ENCODE assay signal across 8 cellular contexts in genomic region chr10:30437039-30437781, GRCh38. TPM values are rescaled to one million over a fixed set of nuclear protein-coding genes. Genes with fewer than 3 reads are reported as not detected.
A peak's percentile ranks its signal among the peaks of the same experiment; 100 is the strongest.
DNase-seq lines count a peak whose midpoint lies in the region; ATAC-seq, FAIRE-seq and TF ChIP-seq lines count a peak whose summit lies in the region.

No MANE protein-coding gene starts in this region.

- H3K27me3 ChIP-seq in HL-60 (ENCODE audit: insufficient read depth, poor library complexity, severe bottlenecking): no peaks in the 10 kb centered on the region
- no peaks in the 10 kb centered on the region for H3K27me3 ChIP-seq in keratinocyte (ENCODE audit: control insufficient read depth, extremely low read depth, insufficient read depth, low read length)
- H3K27me3 ChIP-seq in stomach smooth muscle (ENCODE audit: control insufficient read depth in 1 of 2, insufficient read depth in 2 of 2, low read length in 2 of 2): no peaks in the 10 kb centered on the region

- peaks cover 36% of the 10 kb centered on the region for H3K4me1 Mint-ChIP-seq in activated T-helper 17 cell treated with anti-CD3 and anti-CD28 coated beads, Interleukin-2, amount 50 U/mL, for 72 hours

- peak; percentile 48 for ATAC-seq in activated T-helper 17 cell treated with anti-CD3 and anti-CD28 coated beads, Interleukin-2, amount 50 U/mL, for 72 hours (replicated peaks)
- no peak for ATAC-seq in HG03095 (IDR thresholded peaks at IDR 0.05; ENCODE audit: unreplicated experiment)
- ATAC-seq in GM18870 (IDR thresholded peaks at IDR 0.05; ENCODE audit: unreplicated experiment): no peak

- DNase-seq in HL-60 (ENCODE audit: low read depth in 1 of 2, low spot score in 1 of 2) (peak in 1 of 2 experiments; percentile 17), keratinocyte (ENCODE audit: low read depth, low spot score) (no peak), SKM-1 (lab: John Stamatoyannopoulos, UW; ENCODE audit: unreplicated experiment) (no peak)

- H3K27me3 Mint-ChIP-seq in activated T-helper 17 cell treated with anti-CD3 and anti-CD28 coated beads, Interleukin-2, amount 50 U/mL, for 72 hours: no peaks in the 10 kb centered on the region

- H3K9me3 ChIP-seq in keratinocyte (ENCODE audit: control insufficient read depth, low read depth, low read length): no peaks in the 10 kb centered on the region
- H3K9me3 ChIP-seq in stomach smooth muscle (ENCODE audit: control insufficient read depth in 2 of 2, low read length in 2 of 2): no peaks in the 10 kb centered on the region

- no peak overlapping the region for H2AFZ ChIP-seq in keratinocyte (ENCODE audit: control insufficient read depth, low read length)

- H3K4me1 ChIP-seq in keratinocyte (ENCODE audit: control insufficient read depth, extremely low read depth, insufficient read depth, low read length) (peaks cover 33% of the 10 kb centered on the region), stomach smooth muscle (ENCODE audit: control insufficient read depth, insufficient read depth, low read length) (peaks cover 34% of the 10 kb centered on the region)

- H3K27ac ChIP-seq in C4-2B: peak overlapping the region; percentile 39; the same call in 1 of the 2 replicates
- peak overlapping the region; percentile 93 for H3K27ac ChIP-seq in HL-60 (replicated peaks)
- H3K27ac ChIP-seq in keratinocyte (ENCODE audit: control insufficient read depth, insufficient read depth, low read length): peak overlapping the region; percentile 13
- peak overlapping the region; percentile 74 for H3K27ac ChIP-seq in stomach smooth muscle (ENCODE audit: low read length)

- dilution Hi-C loops in keratinocyte (cut with MboI; ENCODE audit: extremely low pct_ligation_motif_present, low sequenced_read_pairs): no loop called here

- H3K36me3 Mint-ChIP-seq in activated T-helper 17 cell treated with anti-CD3 and anti-CD28 coated beads, Interleukin-2, amount 50 U/mL, for 72 hours (ENCODE audit: low read depth): peaks cover 85% of the 10 kb centered on the region

- H3K36me3 ChIP-seq in keratinocyte (ENCODE audit: control insufficient read depth in 2 of 2, extremely low read depth in 1 of 2, insufficient read depth in 2 of 2, low read length in 2 of 2) (no peaks in the 10 kb centered on the region), stomach smooth muscle (ENCODE audit: control insufficient read depth in 2 of 2, insufficient read depth in 2 of 2, low read length in 2 of 2) (peaks cover 3 to 13% of the 10 kb centered on the region in 2 donors)

- H3K4me2 ChIP-seq in keratinocyte (ENCODE audit: control insufficient read depth, extremely low read depth, insufficient read depth, low read depth, low read length): peak overlapping the region; percentile 63

- peak overlapping the region; percentile 78 for H3K4me3 Mint-ChIP-seq in activated T-helper 17 cell treated with anti-CD3 and anti-CD28 coated beads, Interleukin-2, amount 50 U/mL, for 72 hours

- H3K9ac ChIP-seq in keratinocyte (ENCODE audit: control insufficient read depth, extremely low read depth, insufficient read depth, low read length): peak overlapping the region; percentile 36
- H3K9ac ChIP-seq in stomach smooth muscle (ENCODE audit: low read length in 2 of 2): peak overlapping the region; percentile 52 to 56

- H3K79me2 ChIP-seq in keratinocyte (ENCODE audit: control insufficient read depth, insufficient read depth, low read length): no peaks in the 10 kb centered on the region

- TF ChIP-seq CTCF in C4-2B (conservative IDR thresholded peaks at IDR 0.05) (no peak), HL-60 (IDR thresholded peaks at IDR 0.05; ENCODE audit: insufficient read depth, low read length) (no peak), keratinocyte (optimal IDR thresholded peaks at IDR 0.05 in 1 of 3, IDR thresholded peaks at IDR 0.05 in 1 of 3, conservative IDR thresholded peaks at IDR 0.05 in 1 of 3; ENCODE audit: extremely low read depth in 1 of 3, insufficient read depth in 2 of 3, low read length in 3 of 3) (no peak)

- H3K4me3 ChIP-seq in HL-60 (replicated peaks; ENCODE audit: insufficient read depth, low read length) (no peak overlapping the region), keratinocyte (ENCODE audit: control insufficient read depth in 2 of 3, extremely low read depth in 1 of 3, insufficient read depth in 2 of 3, low read depth in 1 of 3, low read length in 3 of 3) (peak overlapping the region in 2 of 3 experiments; percentile 4 to 45), stomach smooth muscle (ENCODE audit: low read length in 2 of 2) (peak overlapping the region; percentile 60 to 90)

- H3K27ac Mint-ChIP-seq in activated T-helper 17 cell treated with anti-CD3 and anti-CD28 coated beads, Interleukin-2, amount 50 U/mL, for 72 hours: peak overlapping the region; percentile 87

- H3K9me1 ChIP-seq in keratinocyte (ENCODE audit: control insufficient read depth, extremely low read depth, insufficient read depth, low read length): no peaks in the 10 kb centered on the region

- FAIRE-seq in keratinocyte (lab: Jason Lieb, UNC): peak; percentile 36

- no peaks in the 10 kb centered on the region for H3K9me3 Mint-ChIP-seq in activated T-helper 17 cell treated with anti-CD3 and anti-CD28 coated beads, Interleukin-2, amount 50 U/mL, for 72 hours

- no peaks in the 10 kb centered on the region for H4K20me1 ChIP-seq in keratinocyte (ENCODE audit: control insufficient read depth, extremely low read depth, insufficient read depth, low read length)

RNA-seq across cellular contexts. Expression of gene MAP3K8, which starts 3.2 kb away (rescaled TPM):
- 10 to 100 TPM; 33.7 to 58.6 TPM for total RNA-seq in activated T-helper 17 cell treated with anti-CD3 and anti-CD28 coated beads, Interleukin-2, amount 50 U/mL, for 72 hours
- 0.88 to 4.9 TPM (median 4.0 TPM) in 3 replicates for polyA plus RNA-seq in keratinocyte
- polyA plus RNA-seq in keratinocyte (2011; ENCODE audit: low read depth): 21.9 TPM
- polyA plus RNA-seq in keratinocyte (2011; cell fraction: cytosol; rRNA removed): 1.2 TPM in 2 replicates
- polyA plus RNA-seq in keratinocyte (2011; cell fraction: nucleus; rRNA removed): 6.9 and 7.1 TPM in 2 replicates
- polyA plus RNA-seq in keratinocyte (2012; ENCODE audit: low replicate concordance): 0.85 and 28.0 TPM in 2 replicates
- 3.2 to 5.0 TPM (median 4.5 TPM) in 3 replicates for polyA minus RNA-seq in keratinocyte
- polyA minus RNA-seq in keratinocyte (2011; cell fraction: cytosol; rRNA and poly(A)+ RNA removed): not detected
- polyA minus RNA-seq in keratinocyte (2011; cell fraction: nucleus; rRNA and poly(A)+ RNA removed): 4.8 and 5.6 TPM in 2 replicates

Comparison
In these comparisons a context has a peak if more than half of its experiments do, and no peak if none do; other contexts are left out.
1. H3K27ac ChIP-seq: peak in every context shown above with its lines; median percentile 93 in HL-60; 74 in stomach smooth muscle; 39 in C4-2B; 13 in keratinocyte.